ENCODE assay signal across 22 cellular contexts in the genomic region with DNA sequence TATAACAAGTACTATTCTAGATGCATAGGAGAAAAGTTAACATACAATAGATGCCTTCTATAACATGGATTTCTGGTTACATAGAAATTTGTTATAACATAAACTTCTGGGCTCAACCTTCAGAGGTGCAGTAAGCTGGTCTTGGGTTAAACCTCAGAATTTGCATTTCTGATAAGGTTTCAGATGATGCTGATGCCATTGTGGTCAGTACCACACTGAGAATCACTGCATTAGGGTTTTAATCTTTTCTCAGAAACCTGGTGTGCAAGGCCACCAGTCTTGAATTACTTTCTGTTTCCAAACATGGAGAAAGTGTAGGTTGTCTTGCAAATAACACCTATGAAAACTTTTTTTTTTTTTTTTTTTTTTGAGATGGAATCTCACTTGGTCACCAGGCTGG.
DNase-seq lines count a peak whose midpoint lies in the region; ATAC-seq and TF ChIP-seq lines count a peak whose summit lies in the region.
"Had no signal": no experiment of that assay in that cellular context is flagged by ENCODE, and none has a peak within 500 bp of the region (broad histone marks: within the 10 kb centered on the region; RNA-seq: fewer than 3 reads in every experiment).

No MANE protein-coding gene starts in this region.

- H3K27me3 ChIP-seq in MM.1S (replicated peaks; ENCODE audit: insufficient read depth, low read length) (peaks cover 42% of the 10 kb centered on the region; the same call in 1 of the 2 replicates), endodermal cell (ENCODE audit: control insufficient read depth, insufficient read depth, low read length, poor library complexity, severe bottlenecking) (no peaks in the 10 kb centered on the region)

- H3K9me3 ChIP-seq in MM.1S (replicated peaks; ENCODE audit: insufficient read depth, low read length) (no peaks in the 10 kb centered on the region), endodermal cell (ENCODE audit: control insufficient read depth, low read length) (no peaks in the 10 kb centered on the region)
- H3K9me3 ChIP-seq: thoracic aorta had no signal

- no peaks in the 10 kb centered on the region for H3K4me1 Mint-ChIP-seq in endodermal cell
- no peaks in the 10 kb centered on the region for H3K4me1 Mint-ChIP-seq in activated naive CD8-positive, alpha-beta T cell treated with anti-CD3 and anti-CD28 coated beads for 36 hours
- H3K4me1 Mint-ChIP-seq: IgD-negative memory B cell; stimulated activated memory B cell treated with anti-CD40 and anti-IgM and Interleukin-4, amounts not matched to agents 10 μg/mL and 1 μg/mL and 100 μg/mL, for 72 hours had no signal

- H3K36me3 Mint-ChIP-seq in endodermal cell (ENCODE audit: low read depth): no peaks in the 10 kb centered on the region
- H3K36me3 Mint-ChIP-seq in activated naive CD8-positive, alpha-beta T cell treated with anti-CD3 and anti-CD28 coated beads for 36 hours: no peaks in the 10 kb centered on the region
- H3K36me3 Mint-ChIP-seq: IgD-negative memory B cell; stimulated activated memory B cell treated with anti-CD40 and anti-IgM and Interleukin-4, amounts not matched to agents 10 μg/mL and 1 μg/mL and 100 μg/mL, for 72 hours had no signal

- H3K9me2 ChIP-seq in MM.1S (replicated peaks; ENCODE audit: insufficient read depth, low read length): no peaks in the 10 kb centered on the region

- H3K27me3 Mint-ChIP-seq in endodermal cell (ENCODE audit: insufficient read depth): no peaks in the 10 kb centered on the region
- H3K27me3 Mint-ChIP-seq in activated naive CD8-positive, alpha-beta T cell treated with anti-CD3 and anti-CD28 coated beads for 36 hours: no peaks in the 10 kb centered on the region
- H3K27me3 Mint-ChIP-seq: activated CD8-positive, alpha-beta T cell treated with anti-CD3 and anti-CD28 coated beads for 36 hours; effector memory CD8-positive, alpha-beta T cell; IgD-negative memory B cell; stimulated activated memory B cell treated with anti-CD40 and anti-IgM and Interleukin-4, amounts not matched to agents 10 μg/mL and 1 μg/mL and 100 μg/mL, for 72 hours had no signal

- peaks cover 3% of the 10 kb centered on the region; the same call in 1 of the 2 replicates for H3F3A ChIP-seq in MM.1S (ENCODE audit: insufficient read depth, low read length)

- H2AFZ ChIP-seq in MM.1S (ENCODE audit: low read length): no peak overlapping the region

- H3K27ac ChIP-seq in MM.1S (ENCODE audit: low read length) (no peak overlapping the region), endodermal cell (ENCODE audit: low read depth, low read length) (no peak overlapping the region)
- H3K27ac ChIP-seq: thoracic aorta, WERI-Rb-1 had no signal

- peak; percentile 80 for DNase-seq in MM.1S
- DNase-seq in endodermal cell: no peak
- no peak for DNase-seq in activated naive CD8-positive, alpha-beta T cell treated with anti-CD3 and anti-CD28 coated beads for 36 hours
- DNase-seq in COLO668 (lab: John Stamatoyannopoulos, UW; ENCODE audit: unreplicated experiment): no peak
- no peak for DNase-seq in A172 (ENCODE audit: low spot score)
- DNase-seq: activated CD8-positive, alpha-beta T cell treated with anti-CD3 and anti-CD28 coated beads for 36 hours; activated naive CD4-positive, alpha-beta T cell treated with anti-CD3 and anti-CD28 coated beads, Interleukin-2, amount 50 U/mL, for 16 hours; activated T-cell treated with anti-CD3 and anti-CD28 coated beads, Interleukin-2, amount 50 U/mL, for 4 hours; COR-L47; effector memory CD8-positive, alpha-beta T cell; glutamatergic neuron; NCI-H1930; NCI-H510A; right cardiac atrium; T-helper 1 cell; WERI-Rb-1 had no signal

- ATAC-seq in GM18861 (IDR thresholded peaks at IDR 0.05; ENCODE audit: unreplicated experiment) (peak; percentile 87), HG02610 (IDR thresholded peaks at IDR 0.05; ENCODE audit: unreplicated experiment) (peak; percentile 72), HG03175 (IDR thresholded peaks at IDR 0.05; ENCODE audit: unreplicated experiment) (peak; percentile 80)
- ATAC-seq: activated CD8-positive, alpha-beta T cell treated with anti-CD3 and anti-CD28 coated beads for 36 hours; activated T-cell treated with anti-CD3 and anti-CD28 coated beads, Interleukin-2, amount 50 U/mL, for 4 hours; effector memory CD8-positive, alpha-beta T cell; right cardiac atrium; stimulated activated memory B cell treated with anti-CD40 and anti-IgM and Interleukin-4, amounts not matched to agents 10 μg/mL and 1 μg/mL and 100 μg/mL, for 72 hours had no signal

- no peaks in the 10 kb centered on the region for H4K20me1 ChIP-seq in MM.1S (ENCODE audit: insufficient read depth, low read length)

- no peak overlapping the region for H3K4me3 Mint-ChIP-seq in endodermal cell
- H3K4me3 Mint-ChIP-seq in activated naive CD8-positive, alpha-beta T cell treated with anti-CD3 and anti-CD28 coated beads for 36 hours: no peak overlapping the region
- H3K4me3 Mint-ChIP-seq: activated CD8-positive, alpha-beta T cell treated with anti-CD3 and anti-CD28 coated beads for 36 hours; activated T-cell treated with anti-CD3 and anti-CD28 coated beads, Interleukin-2, amount 50 U/mL, for 4 hours; effector memory CD8-positive, alpha-beta T cell; IgD-negative memory B cell; stimulated activated memory B cell treated with anti-CD40 and anti-IgM and Interleukin-4, amounts not matched to agents 10 μg/mL and 1 μg/mL and 100 μg/mL, for 72 hours had no signal

- H3K79me2 ChIP-seq in MM.1S (ENCODE audit: low read length): no peaks in the 10 kb centered on the region

- no peaks in the 10 kb centered on the region for H3K9me3 Mint-ChIP-seq in endodermal cell
- no peaks in the 10 kb centered on the region for H3K9me3 Mint-ChIP-seq in activated naive CD8-positive, alpha-beta T cell treated with anti-CD3 and anti-CD28 coated beads for 36 hours
- H3K9me3 Mint-ChIP-seq: activated T-cell treated with anti-CD3 and anti-CD28 coated beads, Interleukin-2, amount 50 U/mL, for 4 hours; IgD-negative memory B cell had no signal

- H3K36me3 ChIP-seq in MM.1S (replicated peaks; ENCODE audit: insufficient read depth, low read length): no peaks in the 10 kb centered on the region
- no peaks in the 10 kb centered on the region for H3K36me3 ChIP-seq in endodermal cell (ENCODE audit: control insufficient read depth, insufficient read depth, low read length)
- H3K36me3 ChIP-seq: thoracic aorta, WERI-Rb-1 had no signal

- H3K27ac Mint-ChIP-seq in endodermal cell: no peak overlapping the region
- H3K27ac Mint-ChIP-seq in activated naive CD8-positive, alpha-beta T cell treated with anti-CD3 and anti-CD28 coated beads for 36 hours: no peak overlapping the region
- H3K27ac Mint-ChIP-seq: activated CD8-positive, alpha-beta T cell treated with anti-CD3 and anti-CD28 coated beads for 36 hours; effector memory CD8-positive, alpha-beta T cell; IgD-negative memory B cell; stimulated activated memory B cell treated with anti-CD40 and anti-IgM and Interleukin-4, amounts not matched to agents 10 μg/mL and 1 μg/mL and 100 μg/mL, for 72 hours had no signal

- no peak overlapping the region for H3K4me3 ChIP-seq in MM.1S (ENCODE audit: low read length)
- no peak overlapping the region for H3K4me3 ChIP-seq in endodermal cell (ENCODE audit: low read length)
- H3K4me3 ChIP-seq: thoracic aorta had no signal

- H3K4me2 ChIP-seq in MM.1S (ENCODE audit: low read depth, low read length): no peak overlapping the region

- H3K4me1 ChIP-seq in MM.1S (ENCODE audit: low read length) (no peaks in the 10 kb centered on the region), endodermal cell (ENCODE audit: control insufficient read depth, insufficient read depth, low read length) (no peaks in the 10 kb centered on the region)

- TF ChIP-seq CTCF in MM.1S (IDR thresholded peaks at IDR 0.05; ENCODE audit: low read length) (no peak), endodermal cell (conservative IDR thresholded peaks at IDR 0.05) (no peak)

- H3K9ac ChIP-seq in MM.1S (ENCODE audit: low read length) (no peak overlapping the region), endodermal cell (ENCODE audit: extremely low read depth, low read length, poor library complexity, severe bottlenecking) (no peak overlapping the region)
